In genomic region chr18:55322176-55322735, GRCh38 we compare ENCODE assay signal across 8 cellular contexts.
A peak's percentile ranks its signal among the peaks of the same experiment; 100 is the strongest.
DNase-seq lines count a peak whose midpoint lies in the region; ATAC-seq, FAIRE-seq and TF ChIP-seq lines count a peak whose summit lies in the region.

No MANE protein-coding gene starts in this region.

- no peaks in the 10 kb centered on the region for H3K9me3 ChIP-seq in AG04450 (ENCODE audit: control insufficient read depth, insufficient read depth, low read length)

- H3K27ac Mint-ChIP-seq in activated CD8-positive, alpha-beta T cell treated with anti-CD3 and anti-CD28 coated beads, Interleukin-2, amount 10 ng/mL, durations not matched to agents 7 days and 5 days = no peak overlapping the region
- H3K27ac Mint-ChIP-seq in nephron progenitor cell = peak overlapping the region; percentile 55

- no peaks in the 10 kb centered on the region for H3K27me3 ChIP-seq in AG04450 (ENCODE audit: control insufficient read depth, insufficient read depth, low read length)

- no peak overlapping the region for H3K4me3 Mint-ChIP-seq in activated CD8-positive, alpha-beta T cell treated with anti-CD3 and anti-CD28 coated beads, Interleukin-2, amount 10 ng/mL, durations not matched to agents 7 days and 5 days
- H3K4me3 Mint-ChIP-seq in nephron progenitor cell = peak overlapping the region; percentile 88

- peak overlapping the region; percentile 68 for H3K4me3 ChIP-seq in AG04450 (ENCODE audit: low read depth, low read length)

- H3K4me1 Mint-ChIP-seq in activated CD8-positive, alpha-beta T cell treated with anti-CD3 and anti-CD28 coated beads, Interleukin-2, amount 10 ng/mL, durations not matched to agents 7 days and 5 days (ENCODE audit: low read depth) = peaks cover 8% of the 10 kb centered on the region
- peaks cover 62% of the 10 kb centered on the region for H3K4me1 Mint-ChIP-seq in nephron progenitor cell

- CTCF ChIA-PET in AG04450 (lab: Charles Lee) = interaction anchor here (0.6 to 2.4 kb wide), 8 partner anchors 12 to 764 kb away, joined by 3 to 15 read pairs (median 4); no protein-coding TSS in a partner anchor
- CTCF ChIA-PET in activated CD8-positive, alpha-beta T cell treated with anti-CD3 and anti-CD28 coated beads, Interleukin-2, amount 10 ng/mL, durations not matched to agents 7 days and 5 days (lab: Charles Lee) = no interaction called here

- FAIRE-seq in frontal cortex (lab: Jason Lieb, UNC) = no peak
- no peak for FAIRE-seq in H54 (lab: Jason Lieb, UNC)

- no peaks in the 10 kb centered on the region for H3K9me3 Mint-ChIP-seq in activated CD8-positive, alpha-beta T cell treated with anti-CD3 and anti-CD28 coated beads, Interleukin-2, amount 10 ng/mL, durations not matched to agents 7 days and 5 days (ENCODE audit: insufficient read depth)
- no peaks in the 10 kb centered on the region for H3K9me3 Mint-ChIP-seq in nephron progenitor cell

- DNase-seq in AG04450 (ENCODE audit: low read depth, low spot score) = peak; percentile 88
- DNase-seq in NCI-H187 treated with DMSO at 0.1 percent for 48 hours (lab: John Stamatoyannopoulos, UW) = peak; percentile 37
- peak; percentile 21 for DNase-seq in activated CD8-positive, alpha-beta T cell treated with anti-CD3 and anti-CD28 coated beads, Interleukin-2, amount 10 ng/mL, durations not matched to agents 7 days and 5 days
- peak; percentile 32 to 59 for DNase-seq in frontal cortex (ENCODE audit: low spot score in 2 of 2)
- peak; percentile 72 for DNase-seq in nephron progenitor cell
- no peak for DNase-seq in H54 (ENCODE audit: insufficient read length, low spot score)

- ATAC-seq in GM18505 (IDR thresholded peaks at IDR 0.05; ENCODE audit: unreplicated experiment) (peak; percentile 46), HG02885 (IDR thresholded peaks at IDR 0.05; ENCODE audit: poor library complexity, unreplicated experiment) (peak; percentile 68)
- ATAC-seq in activated CD8-positive, alpha-beta T cell treated with anti-CD3 and anti-CD28 coated beads, Interleukin-2, amount 10 ng/mL, durations not matched to agents 7 days and 5 days = peak; percentile 73

- POLR2A ChIA-PET in AG04450 (lab: Yijun Ruan, JAX) = interaction anchor here (0.6 to 1.0 kb wide), 10 partner anchors 18 to 643 kb away, joined by 3 to 17 read pairs (median 6); no protein-coding TSS in a partner anchor
- POLR2A ChIA-PET in activated CD8-positive, alpha-beta T cell treated with anti-CD3 and anti-CD28 coated beads, Interleukin-2, amount 10 ng/mL, durations not matched to agents 7 days and 5 days (lab: Charles Lee) = no interaction called here

- TF ChIP-seq CTCF in AG04450 (IDR thresholded peaks at IDR 0.05; ENCODE audit: low read depth, low read length) (0 out of 2 replicates have a peak, but pooled peaks have one; percentile 9), nephron progenitor cell (IDR thresholded peaks at IDR 0.05) (no peak)

- peak overlapping the region; percentile 88 for H3K27ac ChIP-seq in AG04450 (ENCODE audit: low read depth, low read length)

- H3K36me3 Mint-ChIP-seq in activated CD8-positive, alpha-beta T cell treated with anti-CD3 and anti-CD28 coated beads, Interleukin-2, amount 10 ng/mL, durations not matched to agents 7 days and 5 days (ENCODE audit: low read depth) = no peaks in the 10 kb centered on the region
- H3K36me3 Mint-ChIP-seq in nephron progenitor cell (ENCODE audit: low read depth) = no peaks in the 10 kb centered on the region

- TF ChIP-seq POLR2A in GM18505 (IDR thresholded peaks at IDR 0.05; ENCODE audit: borderline replicate concordance, extremely low read depth, insufficient read depth, insufficient read length) = peak; percentile 84
- TF ChIP-seq POLR2A in H54 (IDR thresholded peaks at IDR 0.05; ENCODE audit: low read depth, low read length) = no peak

- peaks cover 42% of the 10 kb centered on the region for H3K27me3 Mint-ChIP-seq in activated CD8-positive, alpha-beta T cell treated with anti-CD3 and anti-CD28 coated beads, Interleukin-2, amount 10 ng/mL, durations not matched to agents 7 days and 5 days (ENCODE audit: low read depth)
- H3K27me3 Mint-ChIP-seq in nephron progenitor cell (ENCODE audit: low read depth, poor library complexity) = no peaks in the 10 kb centered on the region
